Comparison of ENCODE assay signal across 9 cellular contexts in the genomic region with DNA sequence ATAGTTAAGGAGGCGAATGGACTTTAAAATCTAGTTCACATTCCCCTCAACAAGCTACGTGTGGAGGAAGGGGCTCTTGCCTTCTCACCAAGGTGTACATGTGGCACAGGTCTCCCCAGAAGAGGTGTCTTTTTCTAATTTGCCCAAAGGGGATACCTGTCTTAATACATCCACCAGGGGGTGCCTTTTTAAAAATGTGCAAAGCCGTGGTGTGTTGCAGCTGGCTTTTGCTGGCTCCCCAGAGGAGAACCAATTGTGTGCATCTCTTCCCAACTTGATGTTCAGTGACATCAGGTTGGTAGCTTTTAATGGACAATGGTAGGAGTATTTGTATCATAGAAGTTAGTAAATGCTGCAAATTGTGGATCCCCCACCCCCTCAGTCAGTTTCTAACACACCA. TPM values are rescaled to one million over a fixed set of nuclear protein-coding genes. Genes with fewer than 3 reads are reported as not detected.
DNase-seq lines count a peak whose midpoint lies in the region; ATAC-seq and TF ChIP-seq lines count a peak whose summit lies in the region.
"Had no signal": no experiment of that assay in that cellular context is flagged by ENCODE, and none has a peak within 500 bp of the region (broad histone marks: within the 10 kb centered on the region; RNA-seq: fewer than 3 reads in every experiment).

No MANE protein-coding gene starts in this region.

- POLR2A ChIA-PET in BJ (lab: Charles Lee) = interaction anchor here (0.6 kb wide), 1 partner anchor 134 kb away, joined by 4 read pairs; no protein-coding TSS in a partner anchor

- H3K4me1 Mint-ChIP-seq in glutamatergic neuron (ENCODE audit: low read depth, unreplicated experiment) = no peaks in the 10 kb centered on the region

- peak; percentile 58 for TF ChIP-seq CTCF in BJ (IDR thresholded peaks at IDR 0.05; ENCODE audit: insufficient read depth, low read depth, low read length)
- peak; percentile 45 for TF ChIP-seq CTCF in glutamatergic neuron (IDR thresholded peaks at IDR 0.05; ENCODE audit: partially characterized antibody, unreplicated experiment)
- TF ChIP-seq CTCF in thoracic aorta (IDR thresholded peaks at IDR 0.05) = peak; percentile 45
- TF ChIP-seq CTCF in thyroid gland (IDR thresholded peaks at IDR 0.05) = peak in 1 of 6 experiments; percentile 32

- WGBS in thyroid gland, 2 donors = 78 to 82% methylated on average over 3 of the region's 3 CpGs

- H3K9me3 ChIP-seq in thoracic aorta (peaks cover 20% of the 10 kb centered on the region), thyroid gland (no peaks in the 10 kb centered on the region)

- no peak overlapping the region for H3K4me3 Mint-ChIP-seq in glutamatergic neuron (ENCODE audit: unreplicated experiment)

- H3K4me1 ChIP-seq in thoracic aorta (ENCODE audit: control insufficient read depth in 1 of 2, low read depth in 2 of 2) = no peaks in the 10 kb centered on the region
- H3K4me1 ChIP-seq in thyroid gland = no peaks in the 10 kb centered on the region
- H3K4me1 ChIP-seq: pancreas had no signal

- ATAC-seq in GM19023 (IDR thresholded peaks at IDR 0.05; ENCODE audit: unreplicated experiment) (peak; percentile 48), thoracic aorta (ENCODE audit: insufficient number of reproducible peaks, low FRiP score, low read depth) (peak; percentile 46), HG03025 (IDR thresholded peaks at IDR 0.05; ENCODE audit: low FRiP score, unreplicated experiment) (no peak)

- in situ Hi-C loops in KBM-7 (cut with MboI; ENCODE audit: low pct_unique_long_range_greater_than_20kb, low sequenced_read_pairs) = no loop called here

- CTCF ChIA-PET in BJ (lab: Yijun Ruan, JAX) = interaction anchor here (0.8 to 4.3 kb wide), 13 partner anchors 10 to 612 kb away, joined by 3 to 35 read pairs (median 3); no protein-coding TSS in a partner anchor

- H3K27me3 ChIP-seq in BJ (ENCODE audit: control insufficient read depth, insufficient read depth, low read length) = no peaks in the 10 kb centered on the region
- no peaks in the 10 kb centered on the region for H3K27me3 ChIP-seq in thoracic aorta (replicated peaks; ENCODE audit: insufficient read depth)
- no peaks in the 10 kb centered on the region for H3K27me3 ChIP-seq in thyroid gland
- H3K27me3 ChIP-seq: pancreas had no signal

- no peak for TF ChIP-seq POLR2A in thyroid gland (IDR thresholded peaks at IDR 0.05)

- H3K36me3 Mint-ChIP-seq in glutamatergic neuron (ENCODE audit: unreplicated experiment) = peaks cover 37% of the 10 kb centered on the region

- peaks cover 8% of the 10 kb centered on the region for H3K9me3 Mint-ChIP-seq in glutamatergic neuron (ENCODE audit: unreplicated experiment)

- intact Hi-C loops in thyroid gland (cut with DNase I) = no loop called here

- H3K36me3 ChIP-seq in BJ (ENCODE audit: control insufficient read depth, insufficient read depth, low read length) (peaks cover 3% of the 10 kb centered on the region; the same call in 1 of the 2 replicates), thoracic aorta (peaks cover 21% of the 10 kb centered on the region), thyroid gland (peaks cover 6 to 13% of the 10 kb centered on the region in 2 donors)

- no peak for DNase-seq in BJ (ENCODE audit: low read depth)
- peak; percentile 52 for DNase-seq in KBM-7
- DNase-seq in activated CD8-positive, alpha-beta memory T cell treated with anti-CD3 and anti-CD28 coated beads, Interleukin-2, amount 50 U/mL, for 1 hour (ENCODE audit: extremely low read depth) = peak; percentile 21
- DNase-seq in glutamatergic neuron = no peak
- DNase-seq in thoracic aorta (ENCODE audit: low spot score) = no peak
- DNase-seq in thyroid gland = no peak
- DNase-seq: pancreas had no signal

- no peak overlapping the region for H3K27ac Mint-ChIP-seq in glutamatergic neuron (ENCODE audit: unreplicated experiment)

- no peak overlapping the region for H3K4me3 ChIP-seq in BJ (ENCODE audit: low read depth, low read length)
- no peak overlapping the region for H3K4me3 ChIP-seq in thoracic aorta
- no peak overlapping the region for H3K4me3 ChIP-seq in thyroid gland (replicated peaks in 1 of 3)
- H3K4me3 ChIP-seq: pancreas had no signal

- H3K27me3 Mint-ChIP-seq in glutamatergic neuron (ENCODE audit: unreplicated experiment) = no peaks in the 10 kb centered on the region

- no peak overlapping the region for H3K27ac ChIP-seq in thoracic aorta
- no peak overlapping the region for H3K27ac ChIP-seq in thyroid gland
- H3K27ac ChIP-seq: pancreas had no signal

RNA-seq across cellular contexts. Expression of gene CREBL2, which starts 33.8 kb away (rescaled TPM):
- polyA plus RNA-seq in BJ (2011; rRNA removed) = 15.4 and 25.6 TPM in 2 replicates
- 8.5 and 10.9 TPM in 2 replicates for polyA minus RNA-seq in BJ (2011; rRNA and poly(A)+ RNA removed)
- 31.9 TPM for total RNA-seq in glutamatergic neuron (ENCODE audit: unreplicated experiment)
- total RNA-seq in thoracic aorta = 10 to 100 TPM; 41.7 to 44.6 TPM
- 10 to 100 TPM; 67.8 to 84.3 (median 74.0) TPM for total RNA-seq in thyroid gland

RNA-seq across cellular contexts. Expression of gene GPR19, which starts 50.5 kb away (rescaled TPM):
- polyA plus RNA-seq in BJ (2011; rRNA removed) = 0.42 and 0.60 TPM in 2 replicates
- 0.21 and 0.57 TPM in 2 replicates for polyA minus RNA-seq in BJ (2011; rRNA and poly(A)+ RNA removed)
- total RNA-seq in glutamatergic neuron (ENCODE audit: unreplicated experiment) (12.4 TPM), thoracic aorta (under 1 TPM in 1 of 2 donors, not detected in 1; 0.35 TPM), thyroid gland (not detected)

Comparison
In these comparisons a context has a peak if more than half of its experiments do, and no peak if none do; other contexts are left out.
1. DNase-seq: peak in KBM-7 (single experiment) and activated CD8-positive, alpha-beta memory T cell treated with anti-CD3 and anti-CD28 coated beads, Interleukin-2, amount 50 U/mL, for 1 hour (single experiment); none in BJ (single experiment), glutamatergic neuron (single experiment), thoracic aorta (single experiment) and thyroid gland (0 of 2).